In genomic region chrX:1021314-1021993, GRCh38 we compare ENCODE assay signal across 7 cellular contexts.
DNase-seq lines count a peak whose midpoint lies in the region; ATAC-seq, FAIRE-seq and TF ChIP-seq lines count a peak whose summit lies in the region.
"Not testable (repeated sequence)": the region's sequence is repeated elsewhere in the genome, so short reads cannot be mapped to it uniquely, and the experiment has no call there.

No MANE protein-coding gene starts in this region.

- not testable (repeated sequence) for H3K27me3 ChIP-seq in K562 (ENCODE audit: control insufficient read depth in 2 of 2, insufficient read depth in 2 of 2, low read length in 2 of 2); H1 (replicated peaks in 1 of 4; ENCODE audit: control insufficient read depth in 3 of 4, extremely low read depth in 1 of 4, insufficient read depth in 3 of 4, low read length in 3 of 4); spleen (replicated peaks in 1 of 7)

- H3K4me1 ChIP-seq in K562 (replicated peaks in 1 of 2; ENCODE audit: control insufficient read depth in 2 of 2, insufficient read depth in 2 of 2, low read length in 2 of 2); H1 (replicated peaks in 1 of 4; ENCODE audit: control insufficient read depth in 3 of 4, insufficient read depth in 4 of 4, low read length in 3 of 4): not testable (repeated sequence)
- H3K4me1 ChIP-seq in spleen = peaks cover 0 to 11% (median 0%) of the 10 kb centered on the region in 6 donors

- H3K4me3 ChIP-seq in K562; H1 (ENCODE audit: extremely low read depth in 1 of 4, insufficient read depth in 2 of 4, low read depth in 3 of 4, low read length in 4 of 4); spleen: not testable (repeated sequence)

- H2BK12ac ChIP-seq in H1 (ENCODE audit: low read depth, low read length) = not testable (repeated sequence)

- H3K9me3 ChIP-seq in K562 (replicated peaks; ENCODE audit: control insufficient read depth, insufficient read depth, low read depth, low read length) = not testable (repeated sequence)
- peaks cover 7 to 10% of the 10 kb centered on the region in 2 experiments for H3K9me3 ChIP-seq in H1 (ENCODE audit: insufficient read depth in 2 of 2, low read depth in 1 of 2, low read length in 1 of 2)
- H3K9me3 ChIP-seq in spleen = peaks cover 0 to 79% (median 15%) of the 10 kb centered on the region in 8 donors

- H3K23ac ChIP-seq in H1 (ENCODE audit: insufficient read length) = not testable (repeated sequence)

- intact Hi-C loops in K562 (cut with micrococcal nuclease); spleen (cut with DNase I; ENCODE audit: low total_unique reads): not testable (repeated sequence)

- not testable (repeated sequence) for TF ChIP-seq RAD21 in K562 (CRISPR knock-in tag; conservative IDR thresholded peaks at IDR 0.05 in 1 of 2, IDR thresholded peaks at IDR 0.05 in 1 of 2); H1 (IDR thresholded peaks at IDR 0.05 in 1 of 2, conservative IDR thresholded peaks at IDR 0.05 in 1 of 2; ENCODE audit: low read depth in 2 of 2, low read length in 2 of 2)

- H2BK20ac ChIP-seq in H1 (ENCODE audit: low read length) = not testable (repeated sequence)

- not testable (repeated sequence) for BruUV-seq in K562 (replicated peaks; lab: Mats Ljungman, UMichigan)

- TF ChIP-seq POLR2A in GM12891 (IDR thresholded peaks at IDR 0.05; ENCODE audit: low read depth, low read length); K562 (conservative IDR thresholded peaks at IDR 0.05); H1 (IDR thresholded peaks at IDR 0.05; ENCODE audit: control extremely low read depth in 1 of 2, low read depth in 2 of 2, low read length in 2 of 2); spleen (IDR thresholded peaks at IDR 0.05): not testable (repeated sequence)

- H3K9me1 ChIP-seq in K562 (ENCODE audit: control insufficient read depth, insufficient read depth, low read length) = not testable (repeated sequence)

- FAIRE-seq in GM12891 (lab: Jason Lieb, UNC) (peak; percentile 9), GM19239 (lab: Jason Lieb, UNC) (peak; percentile 61), HTR-8/SVneo (lab: Jason Lieb, UNC) (peak; percentile 28)
- FAIRE-seq in K562 (lab: Jason Lieb, UNC); H1 (lab: Jason Lieb, UNC): not testable (repeated sequence)

- H2AK5ac ChIP-seq in H1 (ENCODE audit: low read depth, low read length) = not testable (repeated sequence)

- WGBS in K562 (ENCODE audit: insufficient coverage, low coverage, missing lambda C conversion rate) = 19% methylated on average over 5 of the region's 9 CpGs
- 91% methylated on average over 7 of the region's 9 CpGs; no CpG with 5 or more reads in 1 of the 2 experiments for WGBS in H1 (ENCODE audit: extremely low coverage in 1 of 2, insufficient coverage in 1 of 2, insufficient read length in 1 of 2, insufficient replicate concordance in 2 of 2, low coverage in 1 of 2, low lambda C conversion rate in 2 of 2, missing lambda C conversion rate in 1 of 2), 2 experiments
- 90 to 97% (median 94%) methylated on average over 9 of the region's 9 CpGs for WGBS in spleen, 5 donors

- TF ChIP-seq CTCF in K562 (IDR thresholded peaks at IDR 0.05 in 2 of 3, conservative IDR thresholded peaks at IDR 0.05 in 1 of 3; ENCODE audit: insufficient read depth in 2 of 3, low read depth in 1 of 3, low read length in 3 of 3); H1 (IDR thresholded peaks at IDR 0.05; ENCODE audit: control extremely low read depth in 1 of 3, insufficient read depth in 1 of 3, low read depth in 1 of 3, low read length in 3 of 3); spleen (IDR thresholded peaks at IDR 0.05 in 8 of 11, conservative IDR thresholded peaks at IDR 0.05 in 3 of 11): not testable (repeated sequence)

- H4K8ac ChIP-seq in H1 (ENCODE audit: extremely low read depth, insufficient read depth, low read length) = not testable (repeated sequence)

- not testable (repeated sequence) for H3K4ac ChIP-seq in H1 (replicated peaks; ENCODE audit: insufficient read length, low read depth, low read length)

- not testable (repeated sequence) for H2BK15ac ChIP-seq in H1 (ENCODE audit: low read length)

- TF ChIP-seq EP300 in K562 (IDR thresholded peaks at IDR 0.05; ENCODE audit: low read length); H1 (IDR thresholded peaks at IDR 0.05; ENCODE audit: borderline replicate concordance in 1 of 2, low read depth in 2 of 2, low read length in 2 of 2): not testable (repeated sequence)

- H3K79me2 ChIP-seq in K562 (ENCODE audit: control insufficient read depth, insufficient read depth, low read length); H1 (ENCODE audit: control insufficient read depth in 1 of 2, insufficient read depth in 2 of 2, low read length in 2 of 2): not testable (repeated sequence)

- in situ Hi-C loops in K562 (cut with MboI) = not testable (repeated sequence)

- POLR2A ChIA-PET in K562 (lab: Yijun Ruan, JAX); H1 (lab: Charles Lee; ENCODE audit: partially characterized antibody): not testable (repeated sequence)

- H3K18ac ChIP-seq in H1 (ENCODE audit: extremely low read depth, low read length) = not testable (repeated sequence)

- not testable (repeated sequence) for H3K36me3 ChIP-seq in K562 (ENCODE audit: control insufficient read depth, insufficient read depth, low read length); H1 (ENCODE audit: control insufficient read depth in 2 of 4, insufficient read depth in 4 of 4, low read length in 3 of 4); spleen

- H3K56ac ChIP-seq in H1 (replicated peaks; ENCODE audit: insufficient read length, low read depth, low read length) = not testable (repeated sequence)

- not testable (repeated sequence) for H3K27ac ChIP-seq in K562 (ENCODE audit: extremely low read depth, low read depth, low read length); H1 (ENCODE audit: low read depth, low read length); spleen

- not testable (repeated sequence) for ATAC-seq in K562

- not testable (repeated sequence) for H3K9ac ChIP-seq in K562 (ENCODE audit: insufficient read depth in 1 of 2, low read depth in 2 of 2, low read length in 2 of 2); H1 (replicated peaks in 1 of 4; ENCODE audit: extremely low read depth in 1 of 4, low read depth in 3 of 4, low read length in 3 of 4)

- H3K79me1 ChIP-seq in H1 (ENCODE audit: low read depth, low read length) = not testable (repeated sequence)

- H3K23me2 ChIP-seq in H1 (ENCODE audit: low read depth, low read length) = not testable (repeated sequence)

- DNase-seq in GM12891 (ENCODE audit: insufficient read length, low spot score); GM19239 (ENCODE audit: insufficient read length, low spot score); HTR-8/SVneo (ENCODE audit: insufficient read length, low spot score); K562 (ENCODE audit: extremely low read depth in 1 of 4, low spot score in 3 of 4); H1 (ENCODE audit: low read depth in 1 of 2, low spot score in 2 of 2): not testable (repeated sequence)
- DNase-seq in islet precursor cell (peak; percentile 4), spleen (peak; percentile 17)

- H4K91ac ChIP-seq in H1 (replicated peaks; ENCODE audit: insufficient read length, low read length) = not testable (repeated sequence)

- H3K14ac ChIP-seq in H1 (ENCODE audit: insufficient read length) = not testable (repeated sequence)

- not testable (repeated sequence) for H2AFZ ChIP-seq in K562 (ENCODE audit: low read depth, low read length); H1 (ENCODE audit: low read length)

- CTCF ChIA-PET in K562 (lab: Yijun Ruan, JAX; ENCODE audit: low intra/inter-chr PET ratio); H1 (lab: Charles Lee; ENCODE audit: partially characterized antibody): not testable (repeated sequence)

- not testable (repeated sequence) for H2BK120ac ChIP-seq in H1 (replicated peaks; ENCODE audit: low read depth, low read length)

- not testable (repeated sequence) for H2BK5ac ChIP-seq in H1 (ENCODE audit: low read depth, low read length)

- not testable (repeated sequence) for H3K4me2 ChIP-seq in K562 (ENCODE audit: insufficient read depth, low read length); H1 (ENCODE audit: insufficient read depth in 1 of 2, low read depth in 2 of 2, low read length in 2 of 2)

- not testable (repeated sequence) for H4K20me1 ChIP-seq in K562 (replicated peaks; ENCODE audit: control insufficient read depth, insufficient read depth, low read length); H1 (replicated peaks in 1 of 2; ENCODE audit: control insufficient read depth in 1 of 2, insufficient read depth in 2 of 2, low read length in 2 of 2)

- not testable (repeated sequence) for H4K5ac ChIP-seq in H1 (ENCODE audit: insufficient read length, low read depth, low read length)

TF ChIP-seq in K562, 482 proteins besides CTCF, POLR2A, EP300 and RAD21:
- TF ChIP-seq CHD4 (IDR thresholded peaks at IDR 0.05; ENCODE audit: insufficient read depth, insufficient replicate concordance, low read depth, low read length, poor library complexity, severe bottlenecking) = peak; percentile 52
- TF ChIP-seq ZNF146 (CRISPR knock-in tag; IDR thresholded peaks at IDR 0.05; ENCODE audit: unreplicated experiment) = peak; percentile 80
- TF ChIP-seq BCOR (IDR thresholded peaks at IDR 0.05) = peak; percentile 61; the same call in 1 of the 2 replicates

TF ChIP-seq in H1, 55 proteins besides CTCF, POLR2A, EP300 and RAD21:
- TF ChIP-seq HDAC2 (IDR thresholded peaks at IDR 0.05; ENCODE audit: borderline replicate concordance in 1 of 2, low read depth in 2 of 2, low read length in 2 of 2) (peak in 1 of 2 experiments; percentile 66; a peak in 1 of 4 replicates), KDM1A (IDR thresholded peaks at IDR 0.05; ENCODE audit: borderline replicate concordance, low read length) (peak; percentile 87; the same call in 1 of the 2 replicates)
